7 cellular contexts compared by ENCODE assay signal in the genomic region with DNA sequence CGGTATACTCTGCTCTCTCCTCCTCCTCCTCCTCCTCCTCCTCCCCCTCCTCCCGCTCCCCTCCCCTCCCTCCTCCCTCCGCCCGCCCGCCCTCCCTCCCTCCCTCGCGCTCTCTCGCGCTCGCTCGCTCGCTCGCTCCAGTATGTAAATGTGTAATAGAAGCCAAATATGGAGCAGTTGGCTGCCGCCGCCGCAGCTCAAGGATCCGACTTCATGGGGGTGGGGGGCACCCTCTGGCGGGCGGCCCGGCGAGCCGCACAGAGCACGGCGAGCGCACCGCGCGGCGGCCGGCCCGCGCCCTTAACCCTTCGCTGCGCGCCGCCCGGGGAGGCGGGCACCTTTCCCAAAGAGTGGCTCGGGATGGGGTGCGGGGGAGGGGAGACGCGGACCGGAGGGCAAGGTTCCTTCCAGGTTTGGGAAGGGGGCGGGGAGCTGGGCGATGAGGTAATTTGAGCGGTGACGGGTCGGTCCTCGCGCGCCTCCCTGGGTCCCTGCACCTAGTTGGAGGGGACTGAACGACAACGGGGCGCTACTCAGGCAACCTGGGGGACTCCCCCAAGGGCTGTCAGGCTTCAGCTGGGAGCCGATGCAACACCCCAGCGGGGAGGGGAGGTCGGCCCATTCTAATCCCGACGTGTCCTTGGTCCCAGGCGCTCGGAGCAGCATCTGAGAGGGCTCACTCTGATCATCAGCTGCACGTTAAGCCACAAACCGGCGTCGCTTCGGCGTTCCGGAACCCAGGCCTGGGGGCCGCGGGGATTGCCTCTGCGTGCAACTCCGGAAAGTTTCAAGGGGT. TPM values are rescaled to one million over a fixed set of nuclear protein-coding genes. Genes with fewer than 3 reads are reported as not detected.
DNase-seq lines count a peak whose midpoint lies in the region; FAIRE-seq and TF ChIP-seq lines count a peak whose summit lies in the region.

No MANE protein-coding gene starts in this region.

- H3K9ac ChIP-seq in mammary epithelial cell (ENCODE audit: insufficient read depth, low read length): peak overlapping the region; percentile 80

- H3K9me3 Mint-ChIP-seq in HFFc6: no peaks in the 10 kb centered on the region

- CTCF ChIA-PET in mammary epithelial cell (lab: Charles Lee; ENCODE audit: low non-redundant PET): interaction anchor here (0.6 to 0.7 kb wide), 5 partner anchors 9 to 254 kb away, joined by 3 to 6 read pairs (median 3); no protein-coding TSS in a partner anchor

- no peaks in the 10 kb centered on the region for H4K20me1 ChIP-seq in mammary epithelial cell (ENCODE audit: insufficient read depth, low read length)

- peak overlapping the region; percentile 93 for H2AFZ ChIP-seq in mammary epithelial cell (ENCODE audit: low read depth, low read length)

- DNase-seq in GM12891 (ENCODE audit: insufficient read length, low spot score): peak; percentile 48
- DNase-seq in HFFc6: peak; percentile 89
- peak; percentile 74 for DNase-seq in NCI-H1105 (lab: John Stamatoyannopoulos, UW)
- peak; percentile 80 for DNase-seq in mammary epithelial cell
- DNase-seq in iris pigment epithelial cell (ENCODE audit: low read depth): peak; percentile 95
- peak; percentile 66 to 71 for DNase-seq in stimulated activated CD4-positive, alpha-beta T cell treated with anti-CD3 and anti-CD28 coated beads, Interleukin-12 subunit alpha, Interleukin-12 subunit beta, amount 100 ng/mL, for 24 hours (ENCODE audit: low read depth in 2 of 2)

- peak overlapping the region; percentile 96 for H3K4me3 Mint-ChIP-seq in HFFc6

- H3K79me2 ChIP-seq in mammary epithelial cell (ENCODE audit: insufficient read depth, low read length): peaks cover 30% of the 10 kb centered on the region

- TF ChIP-seq CTCF in HFFc6 (IDR thresholded peaks at IDR 0.05): peak; percentile 63
- TF ChIP-seq CTCF in WI38 (IDR thresholded peaks at IDR 0.05; ENCODE audit: low read depth, low read length): no peak
- TF ChIP-seq CTCF in mammary epithelial cell (conservative IDR thresholded peaks at IDR 0.05 in 1 of 2, IDR thresholded peaks at IDR 0.05 in 1 of 2; ENCODE audit: extremely low read depth in 1 of 2, insufficient read depth in 1 of 2, low read depth in 1 of 2, low read length in 2 of 2): peak in 1 of 2 donors; percentile 35

- peak overlapping the region; percentile 83 for H3K27ac ChIP-seq in mammary epithelial cell (ENCODE audit: insufficient read depth, low read depth, low read length)

- H3K27me3 Mint-ChIP-seq in HFFc6 (ENCODE audit: insufficient read depth): peaks cover 4% of the 10 kb centered on the region; the same call in 1 of the 2 replicates

- peaks cover 12% of the 10 kb centered on the region for H3K36me3 Mint-ChIP-seq in HFFc6 (ENCODE audit: low read depth)

- 6% methylated on average over 22 of the region's 72 CpGs for WGBS in mammary epithelial cell (ENCODE audit: low coverage, missing lambda C conversion rate)

- no peak for TF ChIP-seq POLR2A in GM12891 (IDR thresholded peaks at IDR 0.05; ENCODE audit: low read depth, low read length)

- peaks cover 35% of the 10 kb centered on the region for H3K4me1 ChIP-seq in mammary epithelial cell (ENCODE audit: insufficient read depth, low read length)

- intact Hi-C loops in mammary epithelial cell (cut with micrococcal nuclease): loop anchor here (1.0 to 5.0 kb wide), 8 partner anchors 22 to 429 kb away; no protein-coding TSS in a partner anchor

- FAIRE-seq in GM12891 (lab: Jason Lieb, UNC): peak; percentile 71

- no peaks in the 10 kb centered on the region for H3K27me3 ChIP-seq in mammary epithelial cell (ENCODE audit: insufficient read depth, low read length)

- dilution Hi-C loops in mammary epithelial cell (cut with HindIII; ENCODE audit: low sequenced_read_pairs): no loop called here

- in situ Hi-C loops in mammary epithelial cell (cut with MboI; ENCODE audit: low sequenced_read_pairs in 2 of 2): loop anchor here (5.0 to 10.0 kb wide), 4 partner anchors 203 to 429 kb away; no protein-coding TSS in a partner anchor

- TSS peak; percentile 9 for BruUV-seq in mammary epithelial cell (replicated peaks; lab: Mats Ljungman, UMichigan)

- H3K27ac Mint-ChIP-seq in HFFc6: peak overlapping the region; percentile 97

- H3K4me1 Mint-ChIP-seq in HFFc6 (ENCODE audit: low read depth): peaks cover 70% of the 10 kb centered on the region

- no peaks in the 10 kb centered on the region for H3K36me3 ChIP-seq in mammary epithelial cell (ENCODE audit: insufficient read depth, low read length)

- H3K9me3 ChIP-seq in mammary epithelial cell (replicated peaks; ENCODE audit: insufficient read depth, low read length): no peaks in the 10 kb centered on the region

- peak overlapping the region; percentile 87 for H3K4me3 ChIP-seq in WI38 (ENCODE audit: low read depth, low read length)
- peak overlapping the region; percentile 54 to 80 (median 74) for H3K4me3 ChIP-seq in mammary epithelial cell (replicated peaks in 1 of 3; ENCODE audit: insufficient read depth in 1 of 3, low read depth in 2 of 3, low read length in 3 of 3)

- H3K4me2 ChIP-seq in mammary epithelial cell (ENCODE audit: insufficient read depth, low read depth, low read length): peak overlapping the region; percentile 97

TF ChIP-seq in GM12891, 5 proteins besides CTCF, POLR2A, EP300 and RAD21:
- TF ChIP-seq SPI1 (IDR thresholded peaks at IDR 0.05; ENCODE audit: low read depth, low read length): no peak
- no peak for TF ChIP-seq TAF1 (IDR thresholded peaks at IDR 0.05; ENCODE audit: low read depth, low read length)
- peak; percentile 43; the same call in 1 of the 2 replicates for TF ChIP-seq POU2F2 (IDR thresholded peaks at IDR 0.05; ENCODE audit: low read depth, low read length)
- peak; percentile 61 for TF ChIP-seq POLR2AphosphoS5 (IDR thresholded peaks at IDR 0.05; ENCODE audit: low read depth, low read length)
- no peak for TF ChIP-seq PAX5 (IDR thresholded peaks at IDR 0.05; ENCODE audit: insufficient read depth, low read length, severe bottlenecking)
TF ChIP-seq in GM12891: peak in this region for 2.

RNA-seq across cellular contexts. Expression of gene ATXN1, which starts 0.4 kb away (rescaled TPM):
- 14.3 TPM for polyA plus RNA-seq in GM12891 (2012; ENCODE audit: low read depth, missing spikeins)
- total RNA-seq in HFFc6 (2021; fragmentation: NEBNext Ultra II Directional; extraction: Animal tissue kit (Norgen Biotek cat#: 25700)): 10 to 100 TPM; 28.2 to 41.5 (median 30.5) TPM
- total RNA-seq in mammary epithelial cell: 10 to 100 TPM; 18.5 to 34.3 TPM
- polyA plus RNA-seq in mammary epithelial cell: 7.1 TPM
- 11.3 TPM for polyA minus RNA-seq in mammary epithelial cell

Comparison
In these comparisons a context has a peak if more than half of its experiments do, and no peak if none do; other contexts are left out.
1. Peak in every context shown above with its lines: DNase-seq, H3K4me3 ChIP-seq and H3K27ac ChIP-seq.